8 cellular contexts compared by ENCODE assay signal in genomic region chr17:29389994-29390855, GRCh38. TPM values are rescaled to one million over a fixed set of nuclear protein-coding genes. Genes with fewer than 3 reads are reported as not detected.
DNase-seq lines count a peak whose midpoint lies in the region; ATAC-seq, FAIRE-seq and TF ChIP-seq lines count a peak whose summit lies in the region.

Gene TAOK1, plus strand, starts transcription at chr17:29390363. Its CDS starts 61,186 bp downstream, at chr17:29451549.

- H3K79me2 ChIP-seq in keratinocyte (ENCODE audit: control insufficient read depth, insufficient read depth, low read length): peaks cover 44% of the 10 kb centered on the region

- no peaks in the 10 kb centered on the region for H3K27me3 ChIP-seq in keratinocyte (ENCODE audit: control insufficient read depth, extremely low read depth, insufficient read depth, low read length)

- peaks cover 24% of the 10 kb centered on the region for H3K4me1 ChIP-seq in keratinocyte (ENCODE audit: control insufficient read depth, extremely low read depth, insufficient read depth, low read length)

- peak within 1 kb of the TSS; percentile 98 for H3K4me2 ChIP-seq in keratinocyte (ENCODE audit: control insufficient read depth, extremely low read depth, insufficient read depth, low read depth, low read length)

- H3K9ac ChIP-seq in keratinocyte (ENCODE audit: control insufficient read depth, extremely low read depth, insufficient read depth, low read length): peak within 1 kb of the TSS; percentile 95

- FAIRE-seq in keratinocyte (lab: Jason Lieb, UNC): peak; percentile 73

- peak; percentile 85 for ATAC-seq in HG03439 (IDR thresholded peaks at IDR 0.05; ENCODE audit: unreplicated experiment)

- H3K27ac ChIP-seq in keratinocyte (ENCODE audit: control insufficient read depth, insufficient read depth, low read length): peak within 1 kb of the TSS; percentile 90

- peak within 1 kb of the TSS; percentile 87 for H2AFZ ChIP-seq in keratinocyte (ENCODE audit: control insufficient read depth, low read length)

- TF ChIP-seq CTCF in AG10803 (conservative IDR thresholded peaks at IDR 0.05; ENCODE audit: low read length) (no peak), keratinocyte (optimal IDR thresholded peaks at IDR 0.05 in 1 of 3, IDR thresholded peaks at IDR 0.05 in 1 of 3, conservative IDR thresholded peaks at IDR 0.05 in 1 of 3; ENCODE audit: extremely low read depth in 1 of 3, insufficient read depth in 2 of 3, low read length in 3 of 3) (no peak)

- H3K9me3 ChIP-seq in keratinocyte (ENCODE audit: control insufficient read depth, low read depth, low read length): no peaks in the 10 kb centered on the region

- TF ChIP-seq POLR2A in GM19099 (IDR thresholded peaks at IDR 0.05; ENCODE audit: extremely low read depth, insufficient read length, low read depth): peak; percentile 95

- H3K36me3 ChIP-seq in keratinocyte (ENCODE audit: control insufficient read depth in 2 of 2, extremely low read depth in 1 of 2, insufficient read depth in 2 of 2, low read length in 2 of 2): no peaks in the 10 kb centered on the region

- H3K4me3 ChIP-seq in AG10803 (ENCODE audit: low read length) (peak within 1 kb of the TSS; percentile 93), keratinocyte (ENCODE audit: control insufficient read depth in 2 of 3, extremely low read depth in 1 of 3, insufficient read depth in 2 of 3, low read depth in 1 of 3, low read length in 3 of 3) (peak within 1 kb of the TSS; percentile 77 to 95 (median 93))

- dilution Hi-C loops in keratinocyte (cut with MboI; ENCODE audit: extremely low pct_ligation_motif_present, low sequenced_read_pairs): no loop called here

- peaks cover 2% of the 10 kb centered on the region for H4K20me1 ChIP-seq in keratinocyte (ENCODE audit: control insufficient read depth, extremely low read depth, insufficient read depth, low read length)

- DNase-seq in AG10803 (ENCODE audit: low read depth) (peak; percentile 97), NCI-H524 (lab: John Stamatoyannopoulos, UW) (peak; percentile 99 to 100), cerebellum (ENCODE audit: low spot score) (peak; percentile 98), keratinocyte (ENCODE audit: low read depth, low spot score) (peak; percentile 84)
- DNase-seq in activated CD4-positive, alpha-beta T cell treated with anti-CD3 and anti-CD28 coated beads for 24 hours (ENCODE audit: low read depth in 2 of 2): peak; percentile 98
- DNase-seq in stimulated activated CD4-positive, alpha-beta T cell treated with anti-CD3 and anti-CD28 coated beads, Interleukin-12 subunit alpha, Interleukin-12 subunit beta, amount 100 ng/mL, for 48 hours (ENCODE audit: low read depth in 2 of 3, low spot score in 1 of 3): peak; percentile 95 to 98 (median 95)

- no peaks in the 10 kb centered on the region for H3K9me1 ChIP-seq in keratinocyte (ENCODE audit: control insufficient read depth, extremely low read depth, insufficient read depth, low read length)

RNA-seq across cellular contexts. Expression of gene TAOK1, which starts in this region (rescaled TPM):
- 131 TPM for total RNA-seq in cerebellum
- 17.8 to 26.7 TPM (median 19.4 TPM) in 3 replicates for polyA plus RNA-seq in keratinocyte
- 55.6 TPM for polyA plus RNA-seq in keratinocyte (2011; ENCODE audit: low read depth)
- 12.0 and 21.3 TPM in 2 replicates for polyA plus RNA-seq in keratinocyte (2011; cell fraction: cytosol; rRNA removed)
- polyA plus RNA-seq in keratinocyte (2011; cell fraction: nucleus; rRNA removed): 26.7 and 33.4 TPM in 2 replicates
- polyA plus RNA-seq in keratinocyte (2012; ENCODE audit: low replicate concordance): 15.1 and 20.0 TPM in 2 replicates
- polyA minus RNA-seq in keratinocyte: 25.2 to 92.6 TPM (median 47.6 TPM) in 3 replicates
- polyA minus RNA-seq in keratinocyte (2011; cell fraction: cytosol; rRNA and poly(A)+ RNA removed): 36.8 TPM
- 44.7 and 107 TPM in 2 replicates for polyA minus RNA-seq in keratinocyte (2011; cell fraction: nucleus; rRNA and poly(A)+ RNA removed)

Comparison
In these comparisons a context has a peak if more than half of its experiments do, and no peak if none do; other contexts are left out.
1. Peak in every context shown above with its lines: DNase-seq, ATAC-seq, H3K4me3 ChIP-seq and H3K27ac ChIP-seq.